Comparison of ENCODE assay signal across 1 cellular context in genomic region chr9:133893191-133893994, GRCh38.
TF ChIP-seq lines count a peak whose summit lies in the region.

No MANE protein-coding gene starts in this region.

TF ChIP-seq in HepG2, 621 proteins besides CTCF, POLR2A, EP300 and RAD21 (continued from another document):
- TF ChIP-seq, protein P1, sequence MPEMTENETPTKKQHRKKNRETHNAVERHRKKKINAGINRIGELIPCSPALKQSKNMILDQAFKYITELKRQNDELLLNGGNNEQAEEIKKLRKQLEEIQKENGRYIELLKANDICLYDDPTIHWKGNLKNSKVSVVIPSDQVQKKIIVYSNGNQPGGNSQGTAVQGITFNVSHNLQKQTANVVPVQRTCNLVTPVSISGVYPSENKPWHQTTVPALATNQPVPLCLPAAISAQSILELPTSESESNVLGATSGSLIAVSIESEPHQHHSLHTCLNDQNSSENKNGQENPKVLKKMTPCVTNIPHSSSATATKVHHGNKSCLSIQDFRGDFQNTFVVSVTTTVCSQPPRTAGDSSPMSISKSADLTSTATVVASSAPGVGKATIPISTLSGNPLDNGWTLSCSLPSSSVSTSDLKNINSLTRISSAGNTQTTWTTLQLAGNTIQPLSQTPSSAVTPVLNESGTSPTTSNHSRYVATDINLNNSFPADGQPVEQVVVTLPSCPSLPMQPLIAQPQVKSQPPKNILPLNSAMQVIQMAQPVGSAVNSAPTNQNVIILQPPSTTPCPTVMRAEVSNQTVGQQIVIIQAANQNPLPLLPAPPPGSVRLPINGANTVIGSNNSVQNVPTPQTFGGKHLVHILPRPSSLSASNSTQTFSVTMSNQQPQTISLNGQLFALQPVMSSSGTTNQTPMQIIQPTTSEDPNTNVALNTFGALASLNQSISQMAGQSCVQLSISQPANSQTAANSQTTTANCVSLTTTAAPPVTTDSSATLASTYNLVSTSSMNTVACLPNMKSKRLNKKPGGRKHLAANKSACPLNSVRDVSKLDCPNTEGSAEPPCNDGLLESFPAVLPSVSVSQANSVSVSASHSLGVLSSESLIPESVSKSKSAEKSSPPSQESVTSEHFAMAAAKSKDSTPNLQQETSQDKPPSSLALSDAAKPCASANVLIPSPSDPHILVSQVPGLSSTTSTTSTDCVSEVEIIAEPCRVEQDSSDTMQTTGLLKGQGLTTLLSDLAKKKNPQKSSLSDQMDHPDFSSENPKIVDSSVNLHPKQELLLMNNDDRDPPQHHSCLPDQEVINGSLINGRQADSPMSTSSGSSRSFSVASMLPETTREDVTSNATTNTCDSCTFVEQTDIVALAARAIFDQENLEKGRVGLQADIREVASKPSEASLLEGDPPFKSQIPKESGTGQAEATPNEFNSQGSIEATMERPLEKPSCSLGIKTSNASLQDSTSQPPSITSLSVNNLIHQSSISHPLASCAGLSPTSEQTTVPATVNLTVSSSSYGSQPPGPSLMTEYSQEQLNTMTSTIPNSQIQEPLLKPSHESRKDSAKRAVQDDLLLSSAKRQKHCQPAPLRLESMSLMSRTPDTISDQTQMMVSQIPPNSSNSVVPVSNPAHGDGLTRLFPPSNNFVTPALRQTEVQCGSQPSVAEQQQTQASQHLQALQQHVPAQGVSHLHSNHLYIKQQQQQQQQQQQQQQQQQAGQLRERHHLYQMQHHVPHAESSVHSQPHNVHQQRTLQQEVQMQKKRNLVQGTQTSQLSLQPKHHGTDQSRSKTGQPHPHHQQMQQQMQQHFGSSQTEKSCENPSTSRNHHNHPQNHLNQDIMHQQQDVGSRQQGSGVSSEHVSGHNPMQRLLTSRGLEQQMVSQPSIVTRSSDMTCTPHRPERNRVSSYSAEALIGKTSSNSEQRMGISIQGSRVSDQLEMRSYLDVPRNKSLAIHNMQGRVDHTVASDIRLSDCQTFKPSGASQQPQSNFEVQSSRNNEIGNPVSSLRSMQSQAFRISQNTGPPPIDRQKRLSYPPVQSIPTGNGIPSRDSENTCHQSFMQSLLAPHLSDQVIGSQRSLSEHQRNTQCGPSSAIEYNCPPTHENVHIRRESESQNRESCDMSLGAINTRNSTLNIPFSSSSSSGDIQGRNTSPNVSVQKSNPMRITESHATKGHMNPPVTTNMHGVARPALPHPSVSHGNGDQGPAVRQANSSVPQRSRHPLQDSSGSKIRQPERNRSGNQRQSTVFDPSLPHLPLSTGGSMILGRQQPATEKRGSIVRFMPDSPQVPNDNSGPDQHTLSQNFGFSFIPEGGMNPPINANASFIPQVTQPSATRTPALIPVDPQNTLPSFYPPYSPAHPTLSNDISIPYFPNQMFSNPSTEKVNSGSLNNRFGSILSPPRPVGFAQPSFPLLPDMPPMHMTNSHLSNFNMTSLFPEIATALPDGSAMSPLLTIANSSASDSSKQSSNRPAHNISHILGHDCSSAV (CRISPR knock-in tag; IDR thresholded peaks at IDR 0.05; ENCODE audit: borderline replicate concordance): no peak
- no peak for TF ChIP-seq ZNF597 (CRISPR knock-in tag; IDR thresholded peaks at IDR 0.05)
- no peak for TF ChIP-seq ZNF136 (CRISPR knock-in tag; IDR thresholded peaks at IDR 0.05; ENCODE audit: low read depth)
- peak; percentile 27; the same call in 1 of the 2 replicates for TF ChIP-seq EEA1 (CRISPR knock-in tag; IDR thresholded peaks at IDR 0.05; ENCODE audit: borderline replicate concordance)
- TF ChIP-seq, protein P2, sequence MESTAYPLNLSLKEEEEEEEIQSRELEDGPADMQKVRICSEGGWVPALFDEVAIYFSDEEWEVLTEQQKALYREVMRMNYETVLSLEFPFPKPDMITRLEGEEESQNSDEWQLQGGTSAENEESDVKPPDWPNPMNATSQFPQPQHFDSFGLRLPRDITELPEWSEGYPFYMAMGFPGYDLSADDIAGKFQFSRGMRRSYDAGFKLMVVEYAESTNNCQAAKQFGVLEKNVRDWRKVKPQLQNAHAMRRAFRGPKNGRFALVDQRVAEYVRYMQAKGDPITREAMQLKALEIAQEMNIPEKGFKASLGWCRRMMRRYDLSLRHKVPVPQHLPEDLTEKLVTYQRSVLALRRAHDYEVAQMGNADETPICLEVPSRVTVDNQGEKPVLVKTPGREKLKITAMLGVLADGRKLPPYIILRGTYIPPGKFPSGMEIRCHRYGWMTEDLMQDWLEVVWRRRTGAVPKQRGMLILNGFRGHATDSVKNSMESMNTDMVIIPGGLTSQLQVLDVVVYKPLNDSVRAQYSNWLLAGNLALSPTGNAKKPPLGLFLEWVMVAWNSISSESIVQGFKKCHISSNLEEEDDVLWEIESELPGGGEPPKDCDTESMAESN (CRISPR knock-in tag; conservative IDR thresholded peaks at IDR 0.05): peak; percentile 59; the same call in 1 of the 2 replicates
- no peak for TF ChIP-seq E2F1 (CRISPR knock-in tag; IDR thresholded peaks at IDR 0.05)
- no peak for TF ChIP-seq ZNF781 (CRISPR knock-in tag; IDR thresholded peaks at IDR 0.05; ENCODE audit: borderline replicate concordance, not compliant biosample characterization)
- no peak for TF ChIP-seq ZNF879 (CRISPR knock-in tag; IDR thresholded peaks at IDR 0.05)
- no peak for TF ChIP-seq HIVEP1 (CRISPR knock-in tag; IDR thresholded peaks at IDR 0.05)
- TF ChIP-seq THYN1 (CRISPR knock-in tag; IDR thresholded peaks at IDR 0.05; ENCODE audit: borderline replicate concordance, low read depth): no peak
- TF ChIP-seq RBM22 (optimal IDR thresholded peaks at IDR 0.05; ENCODE audit: low read length): no peak
- TF ChIP-seq RARG (CRISPR knock-in tag; IDR thresholded peaks at IDR 0.05; ENCODE audit: low read depth): no peak
- TF ChIP-seq ZNF337 (CRISPR knock-in tag; IDR thresholded peaks at IDR 0.05; ENCODE audit: borderline replicate concordance, low read depth): no peak
- TF ChIP-seq ARID2 (CRISPR knock-in tag; IDR thresholded peaks at IDR 0.05; ENCODE audit: borderline replicate concordance): no peak
- no peak for TF ChIP-seq ZNF704 (CRISPR knock-in tag; IDR thresholded peaks at IDR 0.05; ENCODE audit: borderline replicate concordance)
- no peak for TF ChIP-seq CBX2 (IDR thresholded peaks at IDR 0.05; ENCODE audit: low read depth, low read length)
- no peak for TF ChIP-seq CBX2 (CRISPR knock-in tag; IDR thresholded peaks at IDR 0.05; ENCODE audit: low read depth)
- no peak for TF ChIP-seq NR2F1 (CRISPR knock-in tag; IDR thresholded peaks at IDR 0.05)
- no peak for TF ChIP-seq ZNF703 (CRISPR knock-in tag; IDR thresholded peaks at IDR 0.05; ENCODE audit: borderline replicate concordance)
- TF ChIP-seq BRF2 (CRISPR knock-in tag; IDR thresholded peaks at IDR 0.05): no peak
- no peak for TF ChIP-seq MAFF (IDR thresholded peaks at IDR 0.05; ENCODE audit: low read depth, low read length)
- TF ChIP-seq ZNF335 (CRISPR knock-in tag; IDR thresholded peaks at IDR 0.05): no peak
- no peak for TF ChIP-seq ZNF3 (CRISPR knock-in tag; IDR thresholded peaks at IDR 0.05)
TF ChIP-seq in HepG2: peak in this region for 28.
